24 cellular contexts compared by ENCODE assay signal in genomic region chr18:48908916-48909315, GRCh38. TPM values are rescaled to one million over a fixed set of nuclear protein-coding genes. Genes with fewer than 3 reads are reported as not detected.
DNase-seq lines count a peak whose midpoint lies in the region; ATAC-seq, FAIRE-seq and TF ChIP-seq lines count a peak whose summit lies in the region.
"Had no signal": no experiment of that assay in that cellular context is flagged by ENCODE, and none has a peak within 500 bp of the region (broad histone marks: within the 10 kb centered on the region; RNA-seq: fewer than 3 reads in every experiment).

No MANE protein-coding gene starts in this region.

- H3K9ac ChIP-seq in mammary epithelial cell (ENCODE audit: insufficient read depth, low read length), result no peak overlapping the region
- no peak overlapping the region for H3K9ac ChIP-seq in PC-3 (ENCODE audit: low read length)
- H3K9ac ChIP-seq in kidney (ENCODE audit: low read length in 2 of 2), result no peak overlapping the region

- WGBS in mammary epithelial cell (ENCODE audit: low coverage, missing lambda C conversion rate), result 83% methylated on average over 1 of the region's 3 CpGs

- no peaks in the 10 kb centered on the region for H3F3A ChIP-seq in PC-3 (ENCODE audit: low read length, unreplicated experiment)

- no peaks in the 10 kb centered on the region for H3K9me2 ChIP-seq in PC-3 (replicated peaks; ENCODE audit: low read length)

- no peak overlapping the region for H3K27ac ChIP-seq in mammary epithelial cell (ENCODE audit: insufficient read depth, low read depth, low read length)
- no peak overlapping the region for H3K27ac ChIP-seq in breast epithelium
- H3K27ac ChIP-seq in PC-3 (ENCODE audit: low read length), result no peak overlapping the region
- no peak overlapping the region for H3K27ac ChIP-seq in kidney (ENCODE audit: low read depth in 2 of 2, low read length in 2 of 2)
- H3K27ac ChIP-seq: A549 had no signal

- no TSS peak for BruUV-seq in mammary epithelial cell (replicated peaks; lab: Mats Ljungman, UMichigan)
- BruUV-seq in PC-3 (replicated peaks; lab: Mats Ljungman, UMichigan), result no TSS peak

- TF ChIP-seq POLR2A in breast epithelium (IDR thresholded peaks at IDR 0.05), result no peak

- H3K36me3 ChIP-seq in mammary epithelial cell (ENCODE audit: insufficient read depth, low read length), result no peaks in the 10 kb centered on the region
- no peaks in the 10 kb centered on the region for H3K36me3 ChIP-seq in breast epithelium
- H3K36me3 ChIP-seq in PC-3 (ENCODE audit: low read depth, low read length), result no peaks in the 10 kb centered on the region
- no peaks in the 10 kb centered on the region for H3K36me3 ChIP-seq in kidney (ENCODE audit: control insufficient read depth in 1 of 2, insufficient read depth in 2 of 2, low read length in 2 of 2)
- H3K36me3 ChIP-seq: BE2C had no signal

- no peak overlapping the region for H2AFZ ChIP-seq in mammary epithelial cell (ENCODE audit: low read depth, low read length)
- H2AFZ ChIP-seq in PC-3 (ENCODE audit: low read length), result no peak overlapping the region

- H3K9me3 ChIP-seq in mammary epithelial cell (replicated peaks; ENCODE audit: insufficient read depth, low read length) (peaks cover 10% of the 10 kb centered on the region), breast epithelium (peaks cover 5 to 9% of the 10 kb centered on the region in 2 donors), PC-3 (ENCODE audit: low read length) (no peaks in the 10 kb centered on the region), kidney (ENCODE audit: control insufficient read depth in 1 of 2, low read length in 2 of 2) (peaks cover 0 to 7% of the 10 kb centered on the region in 2 donors)
- H3K9me3 ChIP-seq: BE2C had no signal

- CTCF ChIA-PET in mammary epithelial cell (lab: Charles Lee; ENCODE audit: low non-redundant PET), result no interaction called here
- CTCF ChIA-PET in PC-3 (lab: Charles Lee), result no interaction called here

- intact Hi-C loops in mammary epithelial cell (cut with micrococcal nuclease) (no loop called here), breast epithelium (cut with DNase I; ENCODE audit: low total_unique reads) (no loop called here), PC-3 (cut with micrococcal nuclease) (no loop called here), kidney (cut with DNase I) (no loop called here)

- dilution Hi-C loops in mammary epithelial cell (cut with HindIII; ENCODE audit: low sequenced_read_pairs), result no loop called here

- POLR2A ChIA-PET in PC-3 (lab: Charles Lee; ENCODE audit: unreplicated experiment), result no interaction called here

- no peaks in the 10 kb centered on the region for H3K27me3 ChIP-seq in mammary epithelial cell (ENCODE audit: insufficient read depth, low read length)
- H3K27me3 ChIP-seq in breast epithelium, result no peaks in the 10 kb centered on the region
- no peaks in the 10 kb centered on the region for H3K27me3 ChIP-seq in PC-3 (ENCODE audit: low read length)
- H3K27me3 ChIP-seq: BE2C had no signal

- no peak for FAIRE-seq in kidney (lab: Jason Lieb, UNC)
- FAIRE-seq: A549, H54, HepG2 had no signal

- H3K4me1 ChIP-seq in mammary epithelial cell (ENCODE audit: insufficient read depth, low read length), result no peaks in the 10 kb centered on the region
- no peaks in the 10 kb centered on the region for H3K4me1 ChIP-seq in breast epithelium
- peaks cover 6% of the 10 kb centered on the region; the same call in 1 of the 2 replicates for H3K4me1 ChIP-seq in PC-3 (ENCODE audit: insufficient read depth, low read length)
- H3K4me1 ChIP-seq in kidney (ENCODE audit: control insufficient read depth in 1 of 2, insufficient read depth in 1 of 2, low read depth in 1 of 2, low read length in 2 of 2), result no peaks in the 10 kb centered on the region
- H3K4me1 ChIP-seq: BE2C had no signal

- H3K4me3 ChIP-seq in mammary epithelial cell (replicated peaks in 1 of 3; ENCODE audit: insufficient read depth in 1 of 3, low read depth in 2 of 3, low read length in 3 of 3), result no peak overlapping the region
- H3K4me3 ChIP-seq in breast epithelium, result no peak overlapping the region
- no peak overlapping the region for H3K4me3 ChIP-seq in PC-3 (ENCODE audit: low read length)
- no peak overlapping the region for H3K4me3 ChIP-seq in kidney (ENCODE audit: low read length in 2 of 2)
- H3K4me3 ChIP-seq: A549 had no signal

- no peak for ATAC-seq in PC-3
- ATAC-seq: A549, HepG2, Panc1, SK-N-SH treated with all-trans-retinoic acid at 6 μM for 48 hours had no signal

- H3K79me2 ChIP-seq in mammary epithelial cell (ENCODE audit: insufficient read depth, low read length) (no peaks in the 10 kb centered on the region), PC-3 (ENCODE audit: low read length) (no peaks in the 10 kb centered on the region)

- no peaks in the 10 kb centered on the region for H4K20me1 ChIP-seq in mammary epithelial cell (ENCODE audit: insufficient read depth, low read length)
- H4K20me1 ChIP-seq in PC-3 (ENCODE audit: low read length), result no peaks in the 10 kb centered on the region

- in situ Hi-C loops in mammary epithelial cell (cut with MboI; ENCODE audit: low sequenced_read_pairs in 2 of 2), result no loop called here

- TF ChIP-seq CTCF in mammary epithelial cell (conservative IDR thresholded peaks at IDR 0.05 in 1 of 2, IDR thresholded peaks at IDR 0.05 in 1 of 2; ENCODE audit: extremely low read depth in 1 of 2, insufficient read depth in 1 of 2, low read depth in 1 of 2, low read length in 2 of 2) (no peak), breast epithelium (IDR thresholded peaks at IDR 0.05) (no peak), PC-3 (conservative IDR thresholded peaks at IDR 0.05; ENCODE audit: low read depth, low read length) (no peak), kidney (IDR thresholded peaks at IDR 0.05; ENCODE audit: borderline replicate concordance, extremely low read depth, insufficient read depth) (no peak)

- no peak overlapping the region for H3K4me2 ChIP-seq in mammary epithelial cell (ENCODE audit: insufficient read depth, low read depth, low read length)
- no peak overlapping the region for H3K4me2 ChIP-seq in PC-3 (ENCODE audit: low read length)
- H3K4me2 ChIP-seq: A549 had no signal

- DNase-seq in mammary epithelial cell (peak; percentile 19), breast epithelium (ENCODE audit: low spot score in 2 of 2) (no peak), PC-3 (peak; percentile 2), kidney (peak; percentile 1), HCEC 1CT (no peak), NCI-H2196 treated with DMSO at 0.1 percent for 48 hours (lab: John Stamatoyannopoulos, UW; ENCODE audit: unreplicated experiment) (no peak), SHP77 treated with DMSO at 0.1 percent for 48 hours (lab: John Stamatoyannopoulos, UW) (no peak)
- DNase-seq: BE2C; COR-L47; DMS79; HFFc6; KG1; NCI-H1092 treated with DMSO at 0.1 percent for 48 hours; NCI-H1436 treated with DMSO at 0.1 percent for 48 hours; NCI-H2029; NCI-H226; NCI-H510A treated with DMSO at 0.1 percent for 48 hours; NCI-H774; NK-92 treated with Interleukin-12 subunit alpha and Interleukin-12 subunit beta, amount 100 ng/mL, for 24 hours had no signal

RNA-seq across cellular contexts. Expression of gene SMAD7, which starts 41.8 kb away (rescaled TPM):
- total RNA-seq in mammary epithelial cell (10 to 100 TPM; 15.7 to 20.0 TPM), breast epithelium (10 to 100 TPM; 17.4 to 21.2 (median 20.6) TPM), PC-3 (2014; rRNA removed) (7.9 and 9.4 TPM in 2 replicates), kidney (32.6 TPM)
- polyA plus RNA-seq in mammary epithelial cell (8.2 TPM), kidney (ENCODE audit: insufficient read depth, low read depth, low replicate concordance) (17.3 TPM)
- 53.8 TPM for polyA minus RNA-seq in mammary epithelial cell

Comparison
In these comparisons a context has a peak if more than half of its experiments do, and no peak if none do; other contexts are left out.
1. DNase-seq: peak in mammary epithelial cell (single experiment), PC-3 (single experiment) and kidney (single experiment); none in breast epithelium (0 of 2), HCEC 1CT (single experiment), NCI-H2196 treated with DMSO at 0.1 percent for 48 hours (single experiment) and SHP77 treated with DMSO at 0.1 percent for 48 hours (single experiment).